ENCODE assay signal across 11 cellular contexts in the genomic region with DNA sequence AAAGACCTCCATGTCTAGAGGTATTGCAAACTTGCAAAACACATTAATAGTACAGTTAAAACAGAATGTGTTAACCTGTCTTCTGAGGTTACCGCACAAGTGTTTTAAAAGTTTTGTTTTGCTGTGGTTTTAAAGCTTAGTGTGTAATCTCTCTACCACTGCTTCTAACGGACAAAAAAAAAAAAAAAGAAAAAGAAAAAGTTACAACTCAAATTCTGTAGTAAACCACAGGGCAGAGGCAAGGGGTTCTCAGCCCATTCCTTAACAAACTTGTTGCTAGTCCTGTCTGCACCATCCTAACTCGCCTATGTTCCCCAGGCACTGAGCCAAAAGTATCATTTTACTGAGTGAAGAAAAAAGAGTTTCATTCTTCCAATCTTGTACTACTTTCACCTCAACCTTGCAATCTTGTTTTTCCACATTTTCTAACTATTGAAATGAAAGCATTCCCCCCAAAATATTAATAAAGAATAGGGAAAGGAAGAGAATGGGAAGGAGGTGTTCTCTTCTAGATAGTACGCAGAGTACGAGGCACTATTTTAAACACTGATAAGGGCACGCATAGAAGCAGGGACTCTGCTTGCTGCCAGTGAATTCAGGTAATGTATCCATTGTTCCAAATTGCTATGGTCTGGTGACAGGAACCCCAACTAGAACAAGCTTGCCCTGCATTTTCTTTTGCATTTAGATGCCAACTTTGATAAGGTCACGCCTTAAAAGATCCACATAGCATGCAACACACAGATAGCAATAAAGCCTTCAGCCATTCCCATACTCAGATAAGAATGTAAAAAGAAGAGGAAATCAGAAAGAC. TPM values are rescaled to one million over a fixed set of nuclear protein-coding genes. Genes with fewer than 3 reads are reported as not detected.
A peak's percentile ranks its signal among the peaks of the same experiment; 100 is the strongest.
DNase-seq lines count a peak whose midpoint lies in the region; ATAC-seq, FAIRE-seq and TF ChIP-seq lines count a peak whose summit lies in the region.
"Had no signal": no experiment of that assay in that cellular context is flagged by ENCODE, and none has a peak within 500 bp of the region (broad histone marks: within the 10 kb centered on the region; RNA-seq: fewer than 3 reads in every experiment).

No MANE protein-coding gene starts in this region.

- no peaks in the 10 kb centered on the region for H3K27me3 ChIP-seq in Loucy (ENCODE audit: insufficient read depth, low read length, poor library complexity, severe bottlenecking)
- H3K27me3 ChIP-seq in MM.1S (replicated peaks; ENCODE audit: insufficient read depth, low read length), result no peaks in the 10 kb centered on the region

- H3K4me2 ChIP-seq in Loucy (ENCODE audit: low read depth, low read length, poor library complexity, severe bottlenecking), result peak overlapping the region; percentile 88
- H3K4me2 ChIP-seq in MM.1S (ENCODE audit: low read depth, low read length), result no peak overlapping the region

- TF ChIP-seq POLR2A in GM12891 (IDR thresholded peaks at IDR 0.05; ENCODE audit: low read depth, low read length), result no peak

- H3K4me1 ChIP-seq in Loucy (ENCODE audit: insufficient read depth, low read length, poor library complexity, severe bottlenecking) (peaks cover 86% of the 10 kb centered on the region), MM.1S (ENCODE audit: low read length) (no peaks in the 10 kb centered on the region)

- H3K4me3 ChIP-seq in Loucy (ENCODE audit: low read length, poor library complexity, severe bottlenecking) (peak overlapping the region; percentile 67), MM.1S (ENCODE audit: low read length) (no peak overlapping the region)
- H3K4me3 ChIP-seq: lung had no signal

- H4K20me1 ChIP-seq in Loucy (ENCODE audit: insufficient read depth, low read length, poor library complexity, severe bottlenecking), result peaks cover 100% of the 10 kb centered on the region
- no peaks in the 10 kb centered on the region for H4K20me1 ChIP-seq in MM.1S (ENCODE audit: insufficient read depth, low read length)

- H3K79me2 ChIP-seq in Loucy (ENCODE audit: insufficient read depth, low read length) (peaks cover 100% of the 10 kb centered on the region), MM.1S (ENCODE audit: low read length) (no peaks in the 10 kb centered on the region)

- no peak overlapping the region for H3K27ac ChIP-seq in MM.1S (ENCODE audit: low read length)

- H3K9me3 Mint-ChIP-seq in chondrocyte (ENCODE audit: low read depth) (no peaks in the 10 kb centered on the region), natural killer cell (no peaks in the 10 kb centered on the region)
- H3K9me3 Mint-ChIP-seq: brain, H9 had no signal

- no peaks in the 10 kb centered on the region for H3K9me2 ChIP-seq in Loucy (replicated peaks; ENCODE audit: low read depth, low read length)
- no peaks in the 10 kb centered on the region for H3K9me2 ChIP-seq in MM.1S (replicated peaks; ENCODE audit: insufficient read depth, low read length)

- H3K9ac ChIP-seq in Loucy (ENCODE audit: low read depth, low read length, poor library complexity, severe bottlenecking) (peak overlapping the region; percentile 67), MM.1S (ENCODE audit: low read length) (no peak overlapping the region)

- TF ChIP-seq CTCF in Loucy (conservative IDR thresholded peaks at IDR 0.05; ENCODE audit: low read length) (no peak), chondrocyte (IDR thresholded peaks at IDR 0.05) (no peak), natural killer cell (IDR thresholded peaks at IDR 0.05) (no peak), MM.1S (IDR thresholded peaks at IDR 0.05; ENCODE audit: low read length) (no peak)

- DNase-seq in GM12891 (ENCODE audit: insufficient read length, low spot score) (no peak), chondrocyte (ENCODE audit: low spot score) (no peak), natural killer cell (no peak), MM.1S (no peak), GF-D8 (lab: John Stamatoyannopoulos, UW) (no peak)
- DNase-seq: H9 had no signal

- H3K36me3 Mint-ChIP-seq in chondrocyte (ENCODE audit: low read depth), result no peaks in the 10 kb centered on the region
- no peaks in the 10 kb centered on the region for H3K36me3 Mint-ChIP-seq in natural killer cell
- H3K36me3 Mint-ChIP-seq: brain had no signal

- H3K36me3 ChIP-seq in Loucy (ENCODE audit: insufficient read depth, low read length), result peaks cover 67% of the 10 kb centered on the region
- no peaks in the 10 kb centered on the region for H3K36me3 ChIP-seq in MM.1S (replicated peaks; ENCODE audit: insufficient read depth, low read length)

- H3K27ac Mint-ChIP-seq in chondrocyte (ENCODE audit: unreplicated experiment), result peak overlapping the region; percentile 39
- peak overlapping the region; percentile 74 to 84 for H3K27ac Mint-ChIP-seq in natural killer cell
- H3K27ac Mint-ChIP-seq: brain had no signal

- H2AFZ ChIP-seq in Loucy (ENCODE audit: low read length), result no peak overlapping the region
- no peak overlapping the region for H2AFZ ChIP-seq in MM.1S (ENCODE audit: low read length)

- H3K4me1 Mint-ChIP-seq in chondrocyte (ENCODE audit: low read depth) (peaks cover 34% of the 10 kb centered on the region), natural killer cell (peaks cover 62 to 73% of the 10 kb centered on the region in 2 donors)

- no peaks in the 10 kb centered on the region for H3K27me3 Mint-ChIP-seq in chondrocyte (ENCODE audit: low read depth)
- no peaks in the 10 kb centered on the region for H3K27me3 Mint-ChIP-seq in natural killer cell (ENCODE audit: low read depth in 2 of 2)

- H3F3A ChIP-seq in Loucy (ENCODE audit: low read depth), result peaks cover 27% of the 10 kb centered on the region
- no peaks in the 10 kb centered on the region for H3F3A ChIP-seq in MM.1S (ENCODE audit: insufficient read depth, low read length)

- no peaks in the 10 kb centered on the region for H3K9me3 ChIP-seq in Loucy (ENCODE audit: insufficient read depth, low read depth, low read length)
- H3K9me3 ChIP-seq in MM.1S (replicated peaks; ENCODE audit: insufficient read depth, low read length), result no peaks in the 10 kb centered on the region

- ATAC-seq in natural killer cell, result peak; percentile 76 to 81 (median 79)
- ATAC-seq in HG03280 (IDR thresholded peaks at IDR 0.05; ENCODE audit: unreplicated experiment), result no peak
- ATAC-seq in GM21381 (IDR thresholded peaks at IDR 0.05; ENCODE audit: unreplicated experiment), result no peak

- intact Hi-C loops in natural killer cell (cut with micrococcal nuclease), result loop anchor here (1.0 to 5.0 kb wide), 5 partner anchors 15 to 287 kb away; a partner anchor contains a TSS

- FAIRE-seq in GM12891 (lab: Jason Lieb, UNC), result peak; percentile 66

- H3K4me3 Mint-ChIP-seq in chondrocyte (ENCODE audit: unreplicated experiment), result no peak overlapping the region
- peak overlapping the region; percentile 84 for H3K4me3 Mint-ChIP-seq in natural killer cell
- H3K4me3 Mint-ChIP-seq: brain, H9 had no signal

TF ChIP-seq in GM12891, 5 proteins besides CTCF, POLR2A, EP300 and RAD21:
- TF ChIP-seq TAF1 (IDR thresholded peaks at IDR 0.05; ENCODE audit: low read depth, low read length) (no peak), POLR2AphosphoS5 (IDR thresholded peaks at IDR 0.05; ENCODE audit: low read depth, low read length) (no peak), PAX5 (IDR thresholded peaks at IDR 0.05; ENCODE audit: insufficient read depth, low read length, severe bottlenecking) (no peak), SPI1 (IDR thresholded peaks at IDR 0.05; ENCODE audit: low read depth, low read length) (no peak), POU2F2 (IDR thresholded peaks at IDR 0.05; ENCODE audit: low read depth, low read length) (no peak)

RNA-seq across cellular contexts. Expression of a gene that starts 47.1 kb away (rescaled TPM):
- 32.8 TPM for polyA plus RNA-seq in GM12891 (2012; ENCODE audit: low read depth, missing spikeins)
- total RNA-seq in chondrocyte (8.6 to 18.1 TPM (median 9.2 TPM) in 3 replicates), natural killer cell (100 to 1,000 TPM in 2 of 3 donors, 10 to 100 TPM in 1; 74.4 to 162 (median 133) TPM)

Comparison
In these comparisons a context has a peak if more than half of its experiments do, and no peak if none do; other contexts are left out.
1. ATAC-seq: peak in natural killer cell (3 of 3); none in HG03280 (single experiment) and GM21381 (single experiment).